Comparison of ENCODE assay signal across 10 cellular contexts in the genomic region with DNA sequence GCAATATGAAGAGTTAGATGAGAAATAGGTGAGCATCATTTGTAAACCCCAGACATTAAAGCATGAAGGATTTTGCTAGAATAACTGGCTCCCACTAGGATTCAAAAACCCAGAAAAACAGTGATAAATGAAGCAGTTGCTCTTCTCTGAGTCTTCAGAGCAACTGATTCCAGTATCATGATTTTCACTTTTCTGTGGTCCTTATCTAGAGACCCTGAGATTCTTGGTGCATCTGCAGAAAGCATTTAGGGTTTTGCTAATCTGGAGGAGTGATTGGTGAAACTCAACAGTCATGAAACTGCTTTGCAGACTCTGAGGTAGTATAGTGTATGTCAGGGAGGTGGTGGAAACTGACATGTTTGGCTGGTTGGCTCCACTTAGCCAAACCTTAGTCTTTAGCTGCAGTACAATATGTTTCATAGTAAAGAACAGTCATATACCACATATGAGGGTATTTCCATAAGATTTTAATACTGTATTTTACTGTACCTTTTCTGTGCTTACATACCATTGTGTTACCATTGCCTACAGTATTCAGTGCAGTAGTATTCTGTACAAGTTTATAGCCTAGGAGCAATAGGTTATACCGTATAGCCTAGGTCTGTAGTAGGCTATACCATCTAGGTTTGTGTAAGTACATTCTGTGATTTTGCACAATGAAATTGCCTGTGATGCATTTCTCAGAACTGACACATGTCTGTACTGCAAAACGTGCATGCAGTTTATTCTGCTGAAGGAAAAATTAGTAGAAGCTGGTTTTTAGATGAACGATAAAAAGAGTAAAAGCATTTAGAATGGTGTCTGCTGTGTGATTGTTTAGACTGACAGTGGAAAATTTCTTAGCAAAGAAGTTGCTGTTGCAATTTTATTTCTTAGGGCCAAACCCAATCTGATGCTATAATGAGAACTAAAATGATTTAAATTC. TPM values are rescaled to one million over a fixed set of nuclear protein-coding genes. Genes with fewer than 3 reads are reported as not detected.
DNase-seq lines count a peak whose midpoint lies in the region; ATAC-seq, FAIRE-seq and TF ChIP-seq lines count a peak whose summit lies in the region.
"Had no signal": no experiment of that assay in that cellular context is flagged by ENCODE, and none has a peak within 500 bp of the region (broad histone marks: within the 10 kb centered on the region; RNA-seq: fewer than 3 reads in every experiment).

No MANE protein-coding gene starts in this region.

- in situ Hi-C loops in Panc1 (cut with HindIII; ENCODE audit: low pct_unique_long_range_greater_than_20kb, low sequenced_read_pairs), result no loop called here

- H3K36me3 ChIP-seq in Panc1 (ENCODE audit: control insufficient read depth, insufficient read depth, low read length), result no peaks in the 10 kb centered on the region
- H3K36me3 ChIP-seq: breast epithelium had no signal

- TF ChIP-seq CTCF in Panc1 (IDR thresholded peaks at IDR 0.05), result no peak

- peaks cover 0 to 1% of the 10 kb centered on the region in 2 donors for H3K36me3 Mint-ChIP-seq in naive B cell

- no peak overlapping the region for H3K4me3 Mint-ChIP-seq in naive B cell

- intact Hi-C loops in Panc1 (cut with micrococcal nuclease; ENCODE audit: unreplicated experiment), result no loop called here

- H3K4me3 ChIP-seq in Panc1 (ENCODE audit: low read depth in 2 of 2, low read length in 2 of 2), result no peak overlapping the region
- H3K4me3 ChIP-seq: breast epithelium had no signal

- FAIRE-seq in GM18507 (lab: Jason Lieb, UNC), result peak; percentile 61

- BruUV-seq in Panc1 (replicated peaks; lab: Mats Ljungman, UMichigan), result no TSS peak

- ATAC-seq in GM21529 (IDR thresholded peaks at IDR 0.05; ENCODE audit: unreplicated experiment) (peak; percentile 71), Panc1 (peak; percentile 70), naive B cell (ENCODE audit: low read depth in 2 of 2) (peak in 1 of 2 donors; percentile 7), HG02759 (IDR thresholded peaks at IDR 0.05; ENCODE audit: unreplicated experiment) (no peak), left lobe of liver (no peak)

- peak overlapping the region; percentile 41 for H3K27ac ChIP-seq in Panc1 (ENCODE audit: low read length)
- H3K27ac ChIP-seq: breast epithelium had no signal

- peaks cover 33 to 63% (median 53%) of the 10 kb centered on the region in 3 donors for H3K4me1 Mint-ChIP-seq in naive B cell

- no peaks in the 10 kb centered on the region for H3K9me3 ChIP-seq in Panc1 (ENCODE audit: control insufficient read depth, insufficient read depth, low read depth, low read length)
- H3K9me3 ChIP-seq: breast epithelium had no signal

- H3K27me3 Mint-ChIP-seq in naive B cell, result no peaks in the 10 kb centered on the region

- no peaks in the 10 kb centered on the region for H3K9me3 Mint-ChIP-seq in naive B cell

- H3K27me3 ChIP-seq in Panc1 (ENCODE audit: control insufficient read depth, insufficient read depth, low read length), result no peaks in the 10 kb centered on the region
- H3K27me3 ChIP-seq: breast epithelium had no signal

- CTCF ChIA-PET in Panc1 (lab: Charles Lee), result no interaction called here

- POLR2A ChIA-PET in Panc1 (lab: Charles Lee), result no interaction called here

- H3K4me1 ChIP-seq in Panc1 (ENCODE audit: control insufficient read depth, insufficient read depth, low read length), result peaks cover 61% of the 10 kb centered on the region
- H3K4me1 ChIP-seq: breast epithelium had no signal

- DNase-seq in GM18507 (ENCODE audit: extremely low spot score, insufficient read length, low read depth), result no peak
- no peak for DNase-seq in Panc1 (ENCODE audit: low read depth, low spot score)
- DNase-seq in naive B cell, result no peak
- no peak for DNase-seq in left lobe of liver (ENCODE audit: low spot score)
- no peak for DNase-seq in NCI-H2171 treated with DMSO at 0.1 percent for 48 hours (lab: John Stamatoyannopoulos, UW)
- no peak for DNase-seq in CD1c-positive myeloid dendritic cell (ENCODE audit: extremely low spot score)
- DNase-seq: NCI-H2081 treated with DMSO at 0.1 percent for 48 hours had no signal

- peak overlapping the region in 4 of 6 donors; percentile 21 to 92 (median 52) for H3K27ac Mint-ChIP-seq in naive B cell

RNA-seq across cellular contexts. Expression of gene EML4, which starts 23.8 kb away (rescaled TPM):
- total RNA-seq in Panc1 (2021; ENCODE audit: unreplicated experiment) (107 TPM), left lobe of liver (30.4 TPM)
- polyA plus RNA-seq in Panc1 (2012; ENCODE audit: insufficient read length), result 47.3 TPM
- 10 to 100 TPM; 33.3 to 77.6 (median 62.5) TPM for polyA plus RNA-seq in naive B cell (ENCODE audit: low read depth in 6 of 6)

Comparison
In these comparisons a context has a peak if more than half of its experiments do, and no peak if none do; other contexts are left out.
1. ATAC-seq: peak in GM21529 (single experiment) and Panc1 (single experiment); none in HG02759 (single experiment) and left lobe of liver (single experiment).